ENCODE assay signal across 8 cellular contexts in the genomic region with DNA sequence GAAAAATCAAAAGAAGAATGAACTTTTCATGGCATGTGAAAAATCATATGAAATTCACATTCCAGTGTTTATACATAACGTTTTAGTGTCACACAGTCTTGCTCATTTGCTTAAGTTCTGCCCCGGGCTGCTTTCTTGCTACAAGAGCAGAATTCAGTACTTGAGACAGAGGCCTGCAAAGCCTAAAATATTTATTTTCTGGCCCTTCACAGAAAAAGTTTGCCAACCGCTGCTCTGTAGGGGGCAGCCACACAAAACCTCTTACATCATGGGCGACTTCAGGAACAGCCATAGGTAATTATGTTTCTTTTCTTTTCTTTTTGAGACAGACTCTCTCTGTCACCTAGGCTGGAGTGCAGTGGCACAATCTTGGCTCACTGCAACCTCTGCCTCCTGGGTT. TPM values are rescaled to one million over a fixed set of nuclear protein-coding genes. Genes with fewer than 3 reads are reported as not detected.
DNase-seq lines count a peak whose midpoint lies in the region; ATAC-seq and TF ChIP-seq lines count a peak whose summit lies in the region.

No MANE protein-coding gene starts in this region.

- ATAC-seq in foreskin keratinocyte (no peak), GM18519 (IDR thresholded peaks at IDR 0.05; ENCODE audit: low FRiP score, unreplicated experiment) (no peak), HG02610 (IDR thresholded peaks at IDR 0.05; ENCODE audit: unreplicated experiment) (no peak)

- peak; percentile 48 for TF ChIP-seq CTCF in VCaP (conservative IDR thresholded peaks at IDR 0.05)
- peak; percentile 55 for TF ChIP-seq CTCF in foreskin keratinocyte (conservative IDR thresholded peaks at IDR 0.05)

- H3K27ac ChIP-seq in VCaP (peak overlapping the region; percentile 91), foreskin keratinocyte (peak overlapping the region; percentile 20)

- no peaks in the 10 kb centered on the region for H3K27me3 ChIP-seq in foreskin keratinocyte

- peak; percentile 43 for DNase-seq in AG20443 (ENCODE audit: low spot score)
- DNase-seq in HCEC 1CT, result peak; percentile 25
- DNase-seq in foreskin keratinocyte, result peak in 1 of 2 donors; percentile 24
- peak; percentile 61 for DNase-seq in renal cortical epithelial cell (ENCODE audit: low read depth)
- no peak for DNase-seq in stimulated activated naive CD4-positive, alpha-beta T cell (lab: John Stamatoyannopoulos, UW)

- H3K4me1 ChIP-seq in foreskin keratinocyte, result peaks cover 5% of the 10 kb centered on the region

RNA-seq across cellular contexts. Expression of gene ATG2A, which starts 1.0 kb away (rescaled TPM):
- 13.6 and 14.0 TPM in 2 replicates for total RNA-seq in foreskin keratinocyte
- polyA plus RNA-seq in foreskin keratinocyte, result 11.4 and 12.5 TPM in 2 replicates
- total RNA-seq in renal cortical epithelial cell, result 16.8 and 28.9 TPM in 2 replicates

RNA-seq across cellular contexts. Expression of gene PPP2R5B, which starts 6.4 kb away (rescaled TPM):
- 13.4 and 15.0 TPM in 2 replicates for total RNA-seq in foreskin keratinocyte
- 12.5 and 13.5 TPM in 2 replicates for polyA plus RNA-seq in foreskin keratinocyte
- 21.7 and 22.9 TPM in 2 replicates for total RNA-seq in renal cortical epithelial cell

RNA-seq across cellular contexts. Expression of gene GPHA2, which starts 17.6 kb away (rescaled TPM):
- total RNA-seq in foreskin keratinocyte (not detected in 2 replicates), renal cortical epithelial cell (not detected in 2 replicates)
- 0.27 TPM in 1 of 2 replicates, not detected in the other for polyA plus RNA-seq in foreskin keratinocyte

RNA-seq across cellular contexts. Expression of gene EHD1, which starts 39.6 kb away (rescaled TPM):
- total RNA-seq in foreskin keratinocyte (94.9 and 114 TPM in 2 replicates), renal cortical epithelial cell (103 and 181 TPM in 2 replicates)
- polyA plus RNA-seq in foreskin keratinocyte, result 90.4 and 115 TPM in 2 replicates

RNA-seq across cellular contexts. Expression of gene MAJIN, which starts 53.9 kb away (rescaled TPM):
- total RNA-seq in foreskin keratinocyte (0.04 TPM in 1 of 2 replicates, not detected in the other), renal cortical epithelial cell (not detected in 2 replicates)
- not detected in 2 replicates for polyA plus RNA-seq in foreskin keratinocyte

Comparison
In these comparisons a context has a peak if more than half of its experiments do, and no peak if none do; other contexts are left out.
1. DNase-seq: peak in AG20443 (single experiment), HCEC 1CT (single experiment) and renal cortical epithelial cell (single experiment); none in stimulated activated naive CD4-positive, alpha-beta T cell (0 of 6).